In the genomic region with DNA sequence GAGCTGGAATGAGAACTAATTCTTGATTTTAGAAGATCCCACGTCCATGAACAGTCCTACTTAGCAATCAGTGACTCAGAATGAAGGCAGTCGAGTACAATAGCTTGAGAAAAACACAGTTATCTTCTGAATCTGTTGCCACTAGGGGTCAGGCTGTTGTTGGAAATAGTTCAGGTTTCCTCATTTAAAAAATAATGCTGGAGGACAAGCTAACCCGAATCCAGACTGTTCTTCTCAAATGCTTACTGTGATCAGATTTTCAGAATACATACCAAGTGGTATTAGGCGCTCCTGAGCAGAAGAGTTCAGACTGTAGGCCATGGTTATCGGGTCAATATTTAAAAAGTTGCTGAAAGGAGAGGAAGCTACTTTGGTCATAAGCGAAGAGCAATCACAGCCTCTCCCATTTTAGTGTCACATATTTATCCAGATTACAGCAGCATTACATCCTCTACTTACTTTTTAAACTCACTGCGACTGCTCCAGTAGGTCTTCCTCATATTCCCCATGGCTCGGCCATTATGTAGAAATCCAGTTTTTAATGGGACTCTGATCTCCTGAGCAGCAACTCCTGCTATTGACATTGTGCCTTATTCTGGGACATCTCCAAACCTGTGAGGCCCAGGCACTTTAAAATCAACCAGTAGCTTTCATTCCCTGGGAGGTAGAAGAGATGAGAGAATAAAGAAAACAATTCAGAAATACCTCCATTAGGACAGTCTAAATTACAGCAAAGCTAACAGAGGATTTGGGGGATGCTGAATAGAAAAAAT, we compare ENCODE assay signal across 8 cellular contexts. TPM values are rescaled to one million over a fixed set of nuclear protein-coding genes. Genes with fewer than 3 reads are reported as not detected.
A peak's percentile ranks its signal among the peaks of the same experiment; 100 is the strongest.
DNase-seq lines count a peak whose midpoint lies in the region; ATAC-seq and TF ChIP-seq lines count a peak whose summit lies in the region.

No MANE protein-coding gene starts in this region.

- no peaks in the 10 kb centered on the region for H3K27me3 ChIP-seq in brain microvascular endothelial cell (replicated peaks)
- no peaks in the 10 kb centered on the region for H3K27me3 ChIP-seq in skeletal muscle satellite cell (ENCODE audit: control insufficient read depth, insufficient read depth, low read length)

- no peak overlapping the region for H3K4me3 ChIP-seq in Jurkat, Clone E6-1 (ENCODE audit: low read length)
- no peak overlapping the region for H3K4me3 ChIP-seq in brain microvascular endothelial cell (ENCODE audit: low read depth, low read length)
- peak overlapping the region; percentile 3 for H3K4me3 ChIP-seq in skeletal muscle satellite cell (ENCODE audit: low read length)

- peaks cover 71% of the 10 kb centered on the region for H3K4me1 ChIP-seq in skeletal muscle satellite cell (ENCODE audit: control insufficient read depth, insufficient read depth, low read length)

- H3K27ac ChIP-seq in brain microvascular endothelial cell, result peak overlapping the region; percentile 55

- peak; percentile 58 for TF ChIP-seq CTCF in brain microvascular endothelial cell (IDR thresholded peaks at IDR 0.05; ENCODE audit: low read depth, low read length, missing control alignments)

- no peak for ATAC-seq in GM18520 (IDR thresholded peaks at IDR 0.05; ENCODE audit: unreplicated experiment)

- H3K9ac ChIP-seq in skeletal muscle satellite cell (ENCODE audit: low read depth, low read length), result peak overlapping the region; percentile 50

- no peaks in the 10 kb centered on the region for H3K9me3 ChIP-seq in skeletal muscle satellite cell (replicated peaks; ENCODE audit: low read length)

- in situ Hi-C loops in brain microvascular endothelial cell (cut with HindIII; ENCODE audit: low pct_ligation_motif_present, low sequenced_read_pairs), result loop anchor here (25.0 kb wide), 1 partner anchor 297 kb away; a partner anchor contains a TSS

- peak; percentile 87 for DNase-seq in EL
- peak; percentile 53 for DNase-seq in Jurkat, Clone E6-1 (ENCODE audit: low read depth, low spot score)
- DNase-seq in RPMI8226, result peak; percentile 74
- peak; percentile 82 for DNase-seq in brain microvascular endothelial cell
- DNase-seq in iPS-NIHi7 (ENCODE audit: extremely low spot score), result peak; percentile 40
- DNase-seq in T-helper 9 cell, result no peak

- peak overlapping the region; percentile 53 for H3K4me2 ChIP-seq in skeletal muscle satellite cell (ENCODE audit: low read length)

- peaks cover 52% of the 10 kb centered on the region for H3K36me3 ChIP-seq in brain microvascular endothelial cell (replicated peaks)
- peaks cover 67% of the 10 kb centered on the region for H3K36me3 ChIP-seq in skeletal muscle satellite cell (ENCODE audit: insufficient read depth, low read length)

RNA-seq across cellular contexts. Expression of a gene that starts 10.9 kb away (rescaled TPM):
- polyA plus RNA-seq in Jurkat, Clone E6-1 (2012; ENCODE audit: insufficient read depth, insufficient read length), result 4.2 TPM
- 38.3 and 86.7 TPM in 2 replicates for total RNA-seq in skeletal muscle satellite cell (2012; rRNA removed)

RNA-seq across cellular contexts. Expression of a gene that starts 53.7 kb away (rescaled TPM):
- 508 TPM for polyA plus RNA-seq in Jurkat, Clone E6-1 (2012; ENCODE audit: insufficient read depth, insufficient read length)
- 202 and 212 TPM in 2 replicates for total RNA-seq in skeletal muscle satellite cell (2012; rRNA removed)
